8 cellular contexts compared by ENCODE assay signal in genomic region chr19:47419037-47419783, GRCh38. TPM values are rescaled to one million over a fixed set of nuclear protein-coding genes. Genes with fewer than 3 reads are reported as not detected.
DNase-seq lines count a peak whose midpoint lies in the region; FAIRE-seq and TF ChIP-seq lines count a peak whose summit lies in the region.

MEIS3 (minus strand) TSS chr19:47419527; CDS start chr19:47419081, 446 bp downstream.

- no peak for FAIRE-seq in astrocyte (lab: Jason Lieb, UNC)
- FAIRE-seq in kidney (lab: Jason Lieb, UNC): no peak

- H3K36me3 ChIP-seq in astrocyte (ENCODE audit: insufficient read depth, low read length) (no peaks in the 10 kb centered on the region), kidney (ENCODE audit: control insufficient read depth in 1 of 2, insufficient read depth in 2 of 2, low read length in 2 of 2) (no peaks in the 10 kb centered on the region), tibial artery (peaks cover 0 to 5% (median 0%) of the 10 kb centered on the region in 3 donors)

- no peak for DNase-seq in activated CD4-positive, alpha-beta T cell treated with anti-CD3 and anti-CD28 coated beads, Interleukin-2, amount 10 ng/mL, durations not matched to agents 24 days and 14 days
- no peak for DNase-seq in activated CD4-positive, alpha-beta T cell treated with anti-CD3 and anti-CD28 coated beads, Interleukin-2, amount 10 ng/mL, durations not matched to agents 7 days and 5 days
- DNase-seq in astrocyte (ENCODE audit: low read depth) (no peak), kidney (peak; percentile 74), tibial artery (no peak), globus pallidus (ENCODE audit: low spot score) (no peak), Ammon's horn (ENCODE audit: low spot score) (no peak)
- DNase-seq in effector CD4-positive, alpha-beta T cell: no peak

- peak within 1 kb of the TSS; percentile 43 for H3K9ac ChIP-seq in astrocyte (ENCODE audit: low read length)
- no peak within 1 kb of the TSS for H3K9ac ChIP-seq in kidney (ENCODE audit: low read length in 2 of 2)

- peaks cover 38% of the 10 kb centered on the region for H3K4me1 Mint-ChIP-seq in activated CD4-positive, alpha-beta T cell treated with anti-CD3 and anti-CD28 coated beads, Interleukin-2, amount 10 ng/mL, durations not matched to agents 24 days and 14 days
- peaks cover 15% of the 10 kb centered on the region for H3K4me1 Mint-ChIP-seq in activated CD4-positive, alpha-beta T cell treated with anti-CD3 and anti-CD28 coated beads, Interleukin-2, amount 10 ng/mL, durations not matched to agents 7 days and 5 days
- peaks cover 29% of the 10 kb centered on the region for H3K4me1 Mint-ChIP-seq in astrocyte (ENCODE audit: low read depth, unreplicated experiment)

- H3K27ac ChIP-seq in astrocyte (ENCODE audit: low read depth, low read length) (no peak within 1 kb of the TSS), kidney (ENCODE audit: low read depth in 2 of 2, low read length in 2 of 2) (no peak within 1 kb of the TSS), tibial artery (no peak within 1 kb of the TSS)

- no peak within 1 kb of the TSS for H3K27ac Mint-ChIP-seq in activated CD4-positive, alpha-beta T cell treated with anti-CD3 and anti-CD28 coated beads, Interleukin-2, amount 10 ng/mL, durations not matched to agents 24 days and 14 days
- no peak within 1 kb of the TSS for H3K27ac Mint-ChIP-seq in activated CD4-positive, alpha-beta T cell treated with anti-CD3 and anti-CD28 coated beads, Interleukin-2, amount 10 ng/mL, durations not matched to agents 7 days and 5 days
- peak within 1 kb of the TSS; percentile 93 for H3K27ac Mint-ChIP-seq in astrocyte (ENCODE audit: unreplicated experiment)

- peaks cover 3% of the 10 kb centered on the region for H3K36me3 Mint-ChIP-seq in activated CD4-positive, alpha-beta T cell treated with anti-CD3 and anti-CD28 coated beads, Interleukin-2, amount 10 ng/mL, durations not matched to agents 24 days and 14 days (ENCODE audit: low read depth)
- H3K36me3 Mint-ChIP-seq in activated CD4-positive, alpha-beta T cell treated with anti-CD3 and anti-CD28 coated beads, Interleukin-2, amount 10 ng/mL, durations not matched to agents 7 days and 5 days (ENCODE audit: low read depth): no peaks in the 10 kb centered on the region
- H3K36me3 Mint-ChIP-seq in astrocyte (ENCODE audit: low read depth, unreplicated experiment): peaks cover 12% of the 10 kb centered on the region

- peaks cover 74% of the 10 kb centered on the region for H3K27me3 Mint-ChIP-seq in activated CD4-positive, alpha-beta T cell treated with anti-CD3 and anti-CD28 coated beads, Interleukin-2, amount 10 ng/mL, durations not matched to agents 24 days and 14 days
- H3K27me3 Mint-ChIP-seq in activated CD4-positive, alpha-beta T cell treated with anti-CD3 and anti-CD28 coated beads, Interleukin-2, amount 10 ng/mL, durations not matched to agents 7 days and 5 days: peaks cover 80% of the 10 kb centered on the region
- H3K27me3 Mint-ChIP-seq in astrocyte (ENCODE audit: low read depth, unreplicated experiment): peaks cover 12% of the 10 kb centered on the region

- H3K4me2 ChIP-seq in astrocyte (ENCODE audit: low read length): peak within 1 kb of the TSS; percentile 82

- TF ChIP-seq CTCF in astrocyte (IDR thresholded peaks at IDR 0.05; ENCODE audit: insufficient read depth, low read depth, low read length) (no peak), kidney (IDR thresholded peaks at IDR 0.05; ENCODE audit: borderline replicate concordance, extremely low read depth, insufficient read depth) (no peak), tibial artery (IDR thresholded peaks at IDR 0.05) (no peak)

- CTCF ChIA-PET in activated CD4-positive, alpha-beta T cell treated with anti-CD3 and anti-CD28 coated beads, Interleukin-2, amount 10 ng/mL, durations not matched to agents 7 days and 5 days (lab: Charles Lee): interaction anchor here (0.6 kb wide), 1 partner anchor 241 kb away, joined by 3 read pairs; no protein-coding TSS in a partner anchor

- peak within 1 kb of the TSS; percentile 42 for H3K4me3 ChIP-seq in astrocyte (ENCODE audit: insufficient read depth, low read depth, low read length)
- peak within 1 kb of the TSS in 1 of 2 donors; percentile 17 for H3K4me3 ChIP-seq in kidney (ENCODE audit: low read length in 2 of 2)
- peak within 1 kb of the TSS; percentile 40 to 52 for H3K4me3 ChIP-seq in tibial artery

- H3K9me3 Mint-ChIP-seq in activated CD4-positive, alpha-beta T cell treated with anti-CD3 and anti-CD28 coated beads, Interleukin-2, amount 10 ng/mL, durations not matched to agents 24 days and 14 days: no peaks in the 10 kb centered on the region
- no peaks in the 10 kb centered on the region for H3K9me3 Mint-ChIP-seq in activated CD4-positive, alpha-beta T cell treated with anti-CD3 and anti-CD28 coated beads, Interleukin-2, amount 10 ng/mL, durations not matched to agents 7 days and 5 days
- no peaks in the 10 kb centered on the region for H3K9me3 Mint-ChIP-seq in astrocyte (ENCODE audit: unreplicated experiment)

- H3K4me1 ChIP-seq in astrocyte (ENCODE audit: insufficient read depth, low read length): peaks cover 5% of the 10 kb centered on the region
- H3K4me1 ChIP-seq in kidney (ENCODE audit: control insufficient read depth in 1 of 2, insufficient read depth in 1 of 2, low read depth in 1 of 2, low read length in 2 of 2): peaks cover 0 to 2% of the 10 kb centered on the region in 2 donors
- peaks cover 0 to 32% (median 11%) of the 10 kb centered on the region in 4 donors for H3K4me1 ChIP-seq in tibial artery

- peaks cover 59% of the 10 kb centered on the region for H3K27me3 ChIP-seq in astrocyte (ENCODE audit: insufficient read depth, low read length)
- peaks cover 0 to 96% of the 10 kb centered on the region in 2 donors for H3K27me3 ChIP-seq in tibial artery

- intact Hi-C loops in activated CD4-positive, alpha-beta T cell treated with anti-CD3 and anti-CD28 coated beads, Interleukin-2, amount 10 ng/mL, durations not matched to agents 24 days and 14 days (cut with micrococcal nuclease): no loop called here
- intact Hi-C loops in kidney (cut with DNase I): loop anchor here (10.0 kb wide), 1 partner anchor 124 kb away; no protein-coding TSS in a partner anchor
- intact Hi-C loops in tibial artery (cut with DNase I; ENCODE audit: low total_unique reads): no loop called here

- peaks cover 32% of the 10 kb centered on the region for H4K20me1 ChIP-seq in astrocyte (ENCODE audit: insufficient read depth, low read length)

- no peak within 1 kb of the TSS for H2AFZ ChIP-seq in astrocyte (ENCODE audit: low read depth, low read length)

- POLR2A ChIA-PET in activated CD4-positive, alpha-beta T cell treated with anti-CD3 and anti-CD28 coated beads, Interleukin-2, amount 10 ng/mL, durations not matched to agents 7 days and 5 days (lab: Charles Lee): no interaction called here

- H3K4me3 Mint-ChIP-seq in activated CD4-positive, alpha-beta T cell treated with anti-CD3 and anti-CD28 coated beads, Interleukin-2, amount 10 ng/mL, durations not matched to agents 24 days and 14 days: peak within 1 kb of the TSS; percentile 45
- H3K4me3 Mint-ChIP-seq in activated CD4-positive, alpha-beta T cell treated with anti-CD3 and anti-CD28 coated beads, Interleukin-2, amount 10 ng/mL, durations not matched to agents 7 days and 5 days: no peak within 1 kb of the TSS
- H3K4me3 Mint-ChIP-seq in astrocyte (ENCODE audit: unreplicated experiment): peak within 1 kb of the TSS; percentile 89

- no peaks in the 10 kb centered on the region for H3K79me2 ChIP-seq in astrocyte (ENCODE audit: insufficient read depth, low read length)

- H3K9me3 ChIP-seq in astrocyte (ENCODE audit: insufficient read depth, low read depth, low read length) (no peaks in the 10 kb centered on the region), kidney (ENCODE audit: control insufficient read depth in 1 of 2, low read length in 2 of 2) (no peaks in the 10 kb centered on the region), tibial artery (no peaks in the 10 kb centered on the region)

RNA-seq across cellular contexts. Expression of gene MEIS3, which starts in this region (rescaled TPM):
- not detected in 2 replicates for total RNA-seq in activated CD4-positive, alpha-beta T cell treated with anti-CD3 and anti-CD28 coated beads, Interleukin-2, amount 10 ng/mL, durations not matched to agents 24 days and 14 days
- total RNA-seq in activated CD4-positive, alpha-beta T cell treated with anti-CD3 and anti-CD28 coated beads, Interleukin-2, amount 10 ng/mL, durations not matched to agents 7 days and 5 days: not detected
- total RNA-seq in astrocyte (71.1 and 93.7 TPM in 2 replicates), kidney (7.6 TPM)
- polyA plus RNA-seq in kidney (ENCODE audit: insufficient read depth, low read depth, low replicate concordance): 3.8 TPM
